11 cellular contexts compared by ENCODE assay signal in the genomic region with DNA sequence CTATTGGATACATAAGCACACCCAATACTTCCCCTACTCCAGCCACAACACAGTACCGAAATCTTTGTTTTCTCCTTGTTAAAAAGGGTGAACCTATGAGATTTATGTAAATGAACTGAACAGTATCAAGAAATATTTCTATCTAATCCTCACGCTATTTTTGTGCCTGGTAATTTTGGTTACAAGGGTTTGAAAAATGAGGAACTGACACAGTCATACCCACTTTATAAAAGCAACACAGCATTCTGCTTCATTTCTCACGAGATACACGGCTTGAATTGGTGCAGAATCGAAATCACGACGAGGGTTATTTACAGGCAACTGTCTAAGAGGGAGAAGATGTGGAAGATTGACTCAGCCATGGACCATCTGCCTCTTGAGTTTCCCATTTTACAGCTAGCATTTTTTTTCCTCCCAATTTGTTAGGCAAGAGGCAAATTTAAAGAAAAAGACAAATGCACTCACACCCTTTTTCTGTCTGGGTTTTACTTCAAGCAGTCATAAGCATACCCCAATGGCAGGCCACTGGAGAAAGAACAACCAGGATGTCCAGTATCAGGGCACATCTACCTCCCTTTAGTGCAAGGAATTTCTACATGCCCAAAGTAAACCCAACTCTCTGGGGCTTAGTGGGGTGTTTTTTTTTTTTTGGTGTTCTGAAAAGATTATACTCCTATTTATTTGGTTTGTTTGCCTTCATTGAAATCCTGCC.
DNase-seq lines count a peak whose midpoint lies in the region; ATAC-seq lines count a peak whose summit lies in the region.
"Had no signal": no experiment of that assay in that cellular context is flagged by ENCODE, and none has a peak within 500 bp of the region (broad histone marks: within the 10 kb centered on the region; RNA-seq: fewer than 3 reads in every experiment).

No MANE protein-coding gene starts in this region.

- no peak overlapping the region for H2BK15ac ChIP-seq in mesenchymal stem cell (ENCODE audit: low read depth, poor library complexity, severe bottlenecking)

- no peaks in the 10 kb centered on the region for H3K9me3 ChIP-seq in mesenchymal stem cell (ENCODE audit: control insufficient read depth, low read length)

- no peak overlapping the region for H3K4me3 ChIP-seq in mesenchymal stem cell (ENCODE audit: insufficient read depth in 1 of 2, low read depth in 1 of 2, low read length in 2 of 2)

- no peak overlapping the region for H4K8ac ChIP-seq in mesenchymal stem cell (ENCODE audit: low read length)

- H3K27me3 Mint-ChIP-seq in memory B cell = peaks cover 5% of the 10 kb centered on the region

- H3K4ac ChIP-seq in mesenchymal stem cell (ENCODE audit: low read depth in 1 of 2, low read length in 2 of 2) = no peak overlapping the region

- ATAC-seq in GM18868 (IDR thresholded peaks at IDR 0.05; ENCODE audit: unreplicated experiment) = peak; percentile 90
- peak; percentile 90 for ATAC-seq in HG02610 (IDR thresholded peaks at IDR 0.05; ENCODE audit: unreplicated experiment)
- peak; percentile 69 for ATAC-seq in HG03558 (IDR thresholded peaks at IDR 0.05; ENCODE audit: extremely low read depth, unreplicated experiment)
- ATAC-seq in memory B cell (ENCODE audit: low read depth) = peak; percentile 75
- ATAC-seq: SK-N-SH treated with all-trans-retinoic acid at 6 μM for 48 hours had no signal

- H3K4me1 ChIP-seq in mesenchymal stem cell (ENCODE audit: control insufficient read depth, insufficient read depth, low read depth, low read length) = peaks cover 4% of the 10 kb centered on the region

- H2AK5ac ChIP-seq in mesenchymal stem cell (ENCODE audit: low read length, severe bottlenecking) = no peak overlapping the region

- no peak overlapping the region for H3K23ac ChIP-seq in mesenchymal stem cell (ENCODE audit: low read length in 2 of 2)

- H2BK120ac ChIP-seq in mesenchymal stem cell (ENCODE audit: low read depth, low read length) = no peak overlapping the region

- no peak overlapping the region for H3K27ac ChIP-seq in mesenchymal stem cell (ENCODE audit: low read length, poor library complexity, severe bottlenecking)

- no peaks in the 10 kb centered on the region for H3K36me3 ChIP-seq in mesenchymal stem cell (ENCODE audit: control insufficient read depth in 1 of 2, insufficient read depth in 2 of 2, low read depth in 1 of 2, low read length in 2 of 2)

- H3K9ac ChIP-seq in mesenchymal stem cell (ENCODE audit: low read length) = no peak overlapping the region

- 90% methylated on average over 5 of the region's 7 CpGs for WGBS in mesenchymal stem cell

- no peak overlapping the region for H3K27ac Mint-ChIP-seq in memory B cell

- no peak overlapping the region for H3K14ac ChIP-seq in mesenchymal stem cell (ENCODE audit: low read length in 2 of 2)

- peaks cover 11% of the 10 kb centered on the region for H3K4me1 Mint-ChIP-seq in memory B cell

- H4K91ac ChIP-seq in mesenchymal stem cell (ENCODE audit: low read length) = no peak overlapping the region

- H2BK5ac ChIP-seq in mesenchymal stem cell (ENCODE audit: low read depth, low read length, poor library complexity, severe bottlenecking) = no peak overlapping the region

- no peaks in the 10 kb centered on the region for H3K36me3 Mint-ChIP-seq in memory B cell

- peak overlapping the region; percentile 37 for H3K4me3 Mint-ChIP-seq in memory B cell

- no peaks in the 10 kb centered on the region for H3K9me3 Mint-ChIP-seq in memory B cell

- DNase-seq in memory B cell (ENCODE audit: low spot score in 2 of 2) = no peak
- no peak for DNase-seq in stimulated activated naive CD4-positive, alpha-beta T cell treated with Interleukin-2 at 50 U/mL for 16 hours (lab: John Stamatoyannopoulos, UW)
- no peak for DNase-seq in mesenchymal stem cell
- DNase-seq in NCI-H1092 (lab: John Stamatoyannopoulos, UW) = no peak
- no peak for DNase-seq in nucleus accumbens (lab: John Stamatoyannopoulos, UW)
- DNase-seq: left colon, substantia nigra had no signal

- H3K18ac ChIP-seq in mesenchymal stem cell (ENCODE audit: low read depth in 1 of 2, low read length in 2 of 2) = no peak overlapping the region

- H2BK12ac ChIP-seq in mesenchymal stem cell (ENCODE audit: low read length in 2 of 2) = no peak overlapping the region

- H3K4me2 ChIP-seq in mesenchymal stem cell (ENCODE audit: low read length, poor library complexity, severe bottlenecking) = no peak overlapping the region

- no peaks in the 10 kb centered on the region for H3K27me3 ChIP-seq in mesenchymal stem cell (ENCODE audit: control insufficient read depth in 1 of 2, insufficient read depth in 1 of 2, low read length in 2 of 2)

- no peak overlapping the region for H2AFZ ChIP-seq in mesenchymal stem cell (ENCODE audit: low read depth, low read length)

- H3K79me1 ChIP-seq in mesenchymal stem cell (replicated peaks; ENCODE audit: low read length, poor library complexity, severe bottlenecking) = no peaks in the 10 kb centered on the region
